8 cellular contexts compared by ENCODE assay signal in the genomic region with DNA sequence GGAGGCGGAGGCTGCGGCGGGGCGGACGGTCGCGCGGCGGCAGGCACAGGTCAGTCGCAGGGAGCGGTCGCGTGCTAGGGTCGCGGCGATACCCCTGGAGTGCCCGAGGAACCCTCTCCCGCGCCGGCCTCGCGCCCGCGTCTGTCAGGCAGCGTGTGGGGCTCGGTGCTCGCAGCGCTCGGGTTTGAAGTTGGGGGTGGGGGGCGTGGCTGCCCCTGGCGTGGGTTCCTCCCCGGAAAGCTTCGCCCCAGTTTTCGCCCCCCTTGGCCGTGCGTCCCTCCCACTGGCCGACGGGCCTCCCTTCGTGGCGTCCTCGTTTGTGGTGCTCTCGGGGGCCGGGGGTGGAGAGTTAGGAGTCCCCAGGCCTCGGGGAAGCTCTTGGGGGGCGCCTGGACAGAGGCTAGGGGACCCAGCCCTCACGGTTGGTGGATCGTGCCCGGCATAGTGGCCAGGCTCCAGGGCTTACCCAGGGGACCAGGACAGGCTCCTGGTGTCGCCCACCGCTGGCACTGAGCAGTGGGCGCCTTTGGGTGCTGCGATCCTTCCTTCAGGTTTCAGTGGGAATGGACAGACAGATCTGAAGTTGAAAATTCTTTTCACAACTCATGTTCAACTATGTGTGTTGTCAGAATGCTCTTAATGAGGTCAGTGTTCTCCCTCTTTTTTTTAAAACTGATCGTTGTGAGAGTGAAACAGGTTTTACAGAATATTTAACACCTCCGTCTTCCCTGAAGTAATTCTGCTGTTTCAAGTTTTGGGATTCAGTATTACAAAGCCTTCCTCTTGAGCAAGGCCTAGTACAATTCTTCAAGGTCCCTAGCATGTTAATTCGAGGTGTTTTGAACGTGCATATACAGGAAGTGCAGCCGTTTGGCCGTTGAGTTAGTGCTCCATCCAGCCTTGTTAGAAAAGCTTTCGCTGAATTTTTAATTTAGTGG. TPM values are rescaled to one million over a fixed set of nuclear protein-coding genes. Genes with fewer than 3 reads are reported as not detected.
A peak's percentile ranks its signal among the peaks of the same experiment; 100 is the strongest.
DNase-seq lines count a peak whose midpoint lies in the region; ATAC-seq lines count a peak whose summit lies in the region.

No MANE protein-coding gene starts in this region.

- peak overlapping the region; percentile 35 for H3K27ac ChIP-seq in SJSA1

- no peaks in the 10 kb centered on the region for H3K27me3 ChIP-seq in SJSA1 (replicated peaks)

- ATAC-seq in left cardiac atrium (no peak), left ventricle myocardium superior (no peak), HG03097 (IDR thresholded peaks at IDR 0.05; ENCODE audit: low FRiP score, unreplicated experiment) (peak; percentile 24)

- intact Hi-C loops in left cardiac atrium (cut with DNase I) (loop anchor here in 1 of 2 donors (5.0 kb wide), 1 partner anchor 36 kb away; no protein-coding TSS in a partner anchor), left ventricle myocardium superior (cut with micrococcal nuclease) (no loop called here)

- peaks cover 13% of the 10 kb centered on the region for H3K4me1 ChIP-seq in SJSA1 (replicated peaks)

- DNase-seq in left cardiac atrium (peak; percentile 68), left ventricle myocardium superior (no peak), SJSA1 (ENCODE audit: low read depth in 1 of 2, low spot score in 2 of 2) (peak in 1 of 2 experiments; percentile 27), amniotic epithelial cell (ENCODE audit: low read depth) (peak; percentile 51), iris pigment epithelial cell (ENCODE audit: low read depth) (peak; percentile 49), occipital lobe (lab: John Stamatoyannopoulos, UW) (no peak)
- DNase-seq in stimulated activated CD4-positive, alpha-beta T cell treated with anti-CD3 and anti-CD28 coated beads, Interleukin-4, amount 100 ng/mL, for 4 hours: peak; percentile 52 to 57

- no peaks in the 10 kb centered on the region for H3K9me3 ChIP-seq in SJSA1 (replicated peaks)

- peak overlapping the region; percentile 88 for H3K4me3 ChIP-seq in SJSA1

- peaks cover 12% of the 10 kb centered on the region for H3K36me3 ChIP-seq in SJSA1

RNA-seq across cellular contexts. Expression of a gene that starts 0.6 kb away (rescaled TPM):
- 10 to 100 TPM; 41.2 to 42.1 TPM for total RNA-seq in left cardiac atrium
- 50.3 TPM for total RNA-seq in left ventricle myocardium superior
- total RNA-seq in SJSA1 (2014; rRNA removed; shearing (Covaris generic)): 85.3 and 104 TPM in 2 replicates
- 34.0 TPM for total RNA-seq in occipital lobe

Comparison
In these comparisons a context has a peak if more than half of its experiments do, and no peak if none do; other contexts are left out.
1. DNase-seq: peak in left cardiac atrium (single experiment), amniotic epithelial cell (single experiment), iris pigment epithelial cell (single experiment) and stimulated activated CD4-positive, alpha-beta T cell treated with anti-CD3 and anti-CD28 coated beads, Interleukin-4, amount 100 ng/mL, for 4 hours (2 of 2); none in left ventricle myocardium superior (single experiment) and occipital lobe (single experiment).